15 cellular contexts compared by ENCODE assay signal in genomic region chr2:128325665-128326181, GRCh38. TPM values are rescaled to one million over a fixed set of nuclear protein-coding genes. Genes with fewer than 3 reads are reported as not detected.
DNase-seq lines count a peak whose midpoint lies in the region; ATAC-seq and TF ChIP-seq lines count a peak whose summit lies in the region.
"Had no signal": no experiment of that assay in that cellular context is flagged by ENCODE, and none has a peak within 500 bp of the region (broad histone marks: within the 10 kb centered on the region; RNA-seq: fewer than 3 reads in every experiment).

No MANE protein-coding gene starts in this region.

- no peaks in the 10 kb centered on the region for H3F3A ChIP-seq in SK-N-SH (replicated peaks; ENCODE audit: insufficient read depth)

- TF ChIP-seq CTCF in SK-N-SH (IDR thresholded peaks at IDR 0.05) (no peak), endothelial cell (IDR thresholded peaks at IDR 0.05; ENCODE audit: unreplicated experiment) (no peak), lung (IDR thresholded peaks at IDR 0.05; ENCODE audit: control extremely low read depth, extremely low read depth) (no peak)

- H3K4me3 Mint-ChIP-seq in endothelial cell (ENCODE audit: unreplicated experiment), result no peak overlapping the region
- H3K4me3 Mint-ChIP-seq: CD8-positive, alpha-beta T cell had no signal

- no peak overlapping the region for H3K4me3 ChIP-seq in SK-N-SH (ENCODE audit: low read depth in 2 of 2, low read length in 1 of 2)
- H3K4me3 ChIP-seq in lung, result no peak overlapping the region
- no peak overlapping the region for H3K4me3 ChIP-seq in stomach smooth muscle (ENCODE audit: low read length in 2 of 2)
- H3K4me3 ChIP-seq: uterus had no signal

- H3K36me3 Mint-ChIP-seq in endothelial cell (ENCODE audit: low read depth, unreplicated experiment), result no peaks in the 10 kb centered on the region
- H3K36me3 Mint-ChIP-seq: CD8-positive, alpha-beta T cell had no signal

- H3K36me3 ChIP-seq in SK-N-SH (replicated peaks in 1 of 2; ENCODE audit: control insufficient read depth in 1 of 2, insufficient read depth in 2 of 2, low read length in 1 of 2) (no peaks in the 10 kb centered on the region), lung (ENCODE audit: control insufficient read depth in 2 of 2, insufficient read depth in 2 of 2, low read length in 2 of 2) (no peaks in the 10 kb centered on the region), stomach smooth muscle (ENCODE audit: control insufficient read depth in 2 of 2, insufficient read depth in 2 of 2, low read length in 2 of 2) (no peaks in the 10 kb centered on the region)
- H3K36me3 ChIP-seq: brain microvascular endothelial cell, uterus had no signal

- H3K27ac Mint-ChIP-seq in endothelial cell (ENCODE audit: unreplicated experiment), result peak overlapping the region; percentile 52
- H3K27ac Mint-ChIP-seq: CD8-positive, alpha-beta T cell had no signal

- CTCF ChIA-PET in SK-N-SH (lab: Yijun Ruan, JAX), result interaction anchor here (1.0 to 1.5 kb wide), 3 partner anchors 43 to 408 kb away, joined by 3 read pairs; no protein-coding TSS in a partner anchor

- no peak for TF ChIP-seq RAD21 in SK-N-SH (IDR thresholded peaks at IDR 0.05; ENCODE audit: low read length)

- 83% methylated on average over 8 of the region's 12 CpGs for WGBS in SK-N-SH (ENCODE audit: low lambda C conversion rate)
- WGBS in lung, 2 donors, result 72 to 80% methylated on average over 12 of the region's 12 CpGs

- no peaks in the 10 kb centered on the region for H3K27me3 ChIP-seq in SK-N-SH (ENCODE audit: insufficient read depth)
- no peaks in the 10 kb centered on the region for H3K27me3 ChIP-seq in lung (ENCODE audit: control insufficient read depth, insufficient read depth)
- no peaks in the 10 kb centered on the region for H3K27me3 ChIP-seq in stomach smooth muscle (ENCODE audit: control insufficient read depth in 1 of 2, insufficient read depth in 2 of 2, low read length in 2 of 2)
- H3K27me3 ChIP-seq: brain microvascular endothelial cell, uterus had no signal

- no peaks in the 10 kb centered on the region for H3K9me3 ChIP-seq in SK-N-SH
- H3K9me3 ChIP-seq in lung (ENCODE audit: control insufficient read depth in 2 of 2, insufficient read depth in 1 of 2, low read length in 1 of 2), result no peaks in the 10 kb centered on the region
- H3K9me3 ChIP-seq in stomach smooth muscle (ENCODE audit: control insufficient read depth in 2 of 2, low read length in 2 of 2), result no peaks in the 10 kb centered on the region
- H3K9me3 ChIP-seq: uterus had no signal

- no peak for ATAC-seq in SK-N-SH treated with all-trans-retinoic acid at 6 μM for 48 hours
- no peak for ATAC-seq in lung (ENCODE audit: insufficient read depth, low FRiP score)
- ATAC-seq in GM21390 (IDR thresholded peaks at IDR 0.05; ENCODE audit: unreplicated experiment), result no peak
- ATAC-seq: CD8-positive, alpha-beta T cell had no signal

- H3K9ac ChIP-seq in SK-N-SH, result no peak overlapping the region
- peak overlapping the region in 1 of 2 donors; percentile 42 for H3K9ac ChIP-seq in stomach smooth muscle (ENCODE audit: low read length in 2 of 2)

- H3K9me3 Mint-ChIP-seq in endothelial cell (ENCODE audit: unreplicated experiment), result no peaks in the 10 kb centered on the region
- H3K9me3 Mint-ChIP-seq: CD8-positive, alpha-beta T cell had no signal

- H3K4me1 Mint-ChIP-seq in endothelial cell (ENCODE audit: unreplicated experiment), result peaks cover 2% of the 10 kb centered on the region

- TF ChIP-seq EP300 in SK-N-SH (IDR thresholded peaks at IDR 0.05; ENCODE audit: borderline replicate concordance in 1 of 2, low read depth in 1 of 2, low read length in 1 of 2), result no peak

- POLR2A ChIA-PET in SK-N-SH (lab: Yijun Ruan, JAX), result no interaction called here

- peaks cover 11% of the 10 kb centered on the region for H3K27me3 Mint-ChIP-seq in endothelial cell (ENCODE audit: unreplicated experiment)

- DNase-seq in SK-N-SH (peak; percentile 49), endothelial cell (ENCODE audit: low spot score) (no peak), lung (ENCODE audit: low spot score) (peak; percentile 27), NCI-H2196 (lab: John Stamatoyannopoulos, UW; ENCODE audit: unreplicated experiment) (no peak)
- no peak for DNase-seq in stimulated activated CD4-positive, alpha-beta T cell treated with anti-CD3 and anti-CD28 coated beads, Interleukin-4, amount 100 ng/mL, for 24 hours
- DNase-seq: activated naive CD4-positive, alpha-beta T cell; brain microvascular endothelial cell; effector CD8-positive, alpha-beta T cell; MM.1S; NCI-H2107; uterus had no signal

- no peak overlapping the region for H3K4me2 ChIP-seq in SK-N-SH

- H3K27ac ChIP-seq in SK-N-SH (ENCODE audit: low read depth in 2 of 2, low read length in 1 of 2), result peak overlapping the region in 1 of 2 experiments; percentile 28; a peak in 1 of 4 replicates
- H3K27ac ChIP-seq in lung (ENCODE audit: low read depth in 1 of 2, low read length in 1 of 2), result no peak overlapping the region
- peak overlapping the region; percentile 76 for H3K27ac ChIP-seq in stomach smooth muscle (ENCODE audit: low read length)
- H3K27ac ChIP-seq: brain microvascular endothelial cell, uterus had no signal

- no peaks in the 10 kb centered on the region for H3K9me2 ChIP-seq in SK-N-SH

- no peaks in the 10 kb centered on the region for H3K79me2 ChIP-seq in SK-N-SH (ENCODE audit: insufficient read depth)

- no peaks in the 10 kb centered on the region for H4K20me1 ChIP-seq in SK-N-SH (ENCODE audit: insufficient read depth)

- no peak overlapping the region for H2AFZ ChIP-seq in SK-N-SH (ENCODE audit: low read depth)

- H3K4me1 ChIP-seq in SK-N-SH (ENCODE audit: control insufficient read depth in 1 of 2, insufficient read depth in 2 of 2, low read depth in 1 of 2, low read length in 1 of 2) (peaks cover 3 to 26% of the 10 kb centered on the region in 2 experiments; a peak in 2 of 4 replicates), lung (ENCODE audit: control insufficient read depth in 2 of 2, insufficient read depth in 2 of 2, low read length in 2 of 2) (peaks cover 0 to 4% of the 10 kb centered on the region in 2 donors), stomach smooth muscle (ENCODE audit: control insufficient read depth, insufficient read depth, low read length) (peaks cover 41% of the 10 kb centered on the region)
- H3K4me1 ChIP-seq: uterus had no signal

TF ChIP-seq in SK-N-SH, 30 proteins besides CTCF, POLR2A, EP300 and RAD21:
- TF ChIP-seq GATA2 (CRISPR knock-in tag; IDR thresholded peaks at IDR 0.05) (no peak), MXI1 (IDR thresholded peaks at IDR 0.05; ENCODE audit: low read depth, low read length) (no peak), RCOR1 (IDR thresholded peaks at IDR 0.05; ENCODE audit: low read length) (no peak), RFX5 (IDR thresholded peaks at IDR 0.05; ENCODE audit: low read length) (no peak), NRF1 (IDR thresholded peaks at IDR 0.05; ENCODE audit: low read depth, low read length) (no peak), TEAD4 (IDR thresholded peaks at IDR 0.05; ENCODE audit: borderline replicate concordance, insufficient read depth) (no peak), FOXJ3 (CRISPR knock-in tag; IDR thresholded peaks at IDR 0.05) (no peak), IRF3 (IDR thresholded peaks at IDR 0.05; ENCODE audit: low read depth, low read length) (no peak), CHD2 (IDR thresholded peaks at IDR 0.05; ENCODE audit: low read length, partially characterized antibody) (no peak), FOSL2 (IDR thresholded peaks at IDR 0.05; ENCODE audit: borderline replicate concordance, low read depth) (no peak), MEF2A (IDR thresholded peaks at IDR 0.05; ENCODE audit: borderline replicate concordance, low read depth) (no peak), YY1 (IDR thresholded peaks at IDR 0.05; ENCODE audit: low read depth) (no peak)

TF ChIP-seq in SK-N-SH treated with all-trans-retinoic acid at 6 μM for 48 hours, 23 proteins besides CTCF, POLR2A, EP300 and RAD21:
- no peak for TF ChIP-seq ZFP30 (CRISPR knock-in tag; IDR thresholded peaks at IDR 0.05)
- no peak for TF ChIP-seq TSHZ2 (CRISPR knock-in tag; IDR thresholded peaks at IDR 0.05)

RNA-seq across cellular contexts. Expression of gene HS6ST1, which starts 7.1 kb away (rescaled TPM):
- polyA plus RNA-seq in SK-N-SH (2012; rRNA removed) (5.2 and 5.9 TPM in 2 replicates), lung (10 to 100 TPM; 15.1 to 31.0 TPM)
- polyA plus RNA-seq in SK-N-SH (2012; cell fraction: cytosol; rRNA removed), result 2.9 and 4.9 TPM in 2 replicates
- polyA plus RNA-seq in SK-N-SH (2012; cell fraction: nucleus; rRNA removed), result 3.4 and 3.8 TPM in 2 replicates
- total RNA-seq in endothelial cell (ENCODE audit: unreplicated experiment) (23.3 TPM), lung (10 to 100 TPM; 27.1 to 37.7 TPM)

Comparison
In these comparisons a context has a peak if more than half of its experiments do, and no peak if none do; other contexts are left out.
1. DNase-seq: peak in SK-N-SH (single experiment) and lung (single experiment); none in endothelial cell (single experiment), stimulated activated CD4-positive, alpha-beta T cell treated with anti-CD3 and anti-CD28 coated beads, Interleukin-4, amount 100 ng/mL, for 24 hours (single experiment) and NCI-H2196 (single experiment).